In the genomic region with DNA sequence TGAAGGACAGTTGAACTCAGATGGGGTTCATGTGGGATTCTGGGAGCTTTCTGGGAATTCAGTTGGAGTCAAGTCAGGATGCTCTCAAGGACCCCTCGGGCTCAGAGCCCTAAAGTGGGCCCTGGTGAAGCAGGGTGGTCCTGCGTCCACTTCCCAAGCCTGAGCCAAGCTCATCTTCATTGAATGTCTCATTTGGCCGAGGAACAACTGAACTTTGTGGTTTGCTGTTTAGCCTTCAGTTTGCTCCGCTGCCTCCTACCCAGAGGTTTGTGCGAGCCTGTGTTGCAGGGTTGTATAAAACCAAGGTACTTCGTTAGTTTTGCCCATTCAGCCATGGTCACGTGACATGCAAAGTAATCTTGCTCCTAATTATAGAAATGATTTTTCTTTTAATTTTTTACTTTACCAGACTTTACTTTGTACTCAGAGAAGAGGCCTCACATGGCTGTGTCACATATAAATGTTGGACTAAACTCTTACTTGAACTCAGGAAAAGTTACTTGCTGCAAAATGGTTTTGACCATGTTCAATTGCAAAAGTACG, we compare ENCODE assay signal across 23 cellular contexts. TPM values are rescaled to one million over a fixed set of nuclear protein-coding genes. Genes with fewer than 3 reads are reported as not detected.
"Had no signal": no experiment of that assay in that cellular context is flagged by ENCODE, and none has a peak within 500 bp of the region (broad histone marks: within the 10 kb centered on the region; RNA-seq: fewer than 3 reads in every experiment).

No MANE protein-coding gene starts in this region.

- H3K27ac Mint-ChIP-seq: activated CD8-positive, alpha-beta T cell treated with anti-CD3 and anti-CD28 coated beads, Interleukin-2, amount 10 ng/mL, durations not matched to agents 7 days and 5 days; activated naive CD4-positive, alpha-beta T cell treated with anti-CD3 and anti-CD28 coated beads, Interleukin-2, amount 50 U/mL, for 24 hours; T-helper 1 cell treated with Interleukin-12 subunit alpha and Interleukin-12 subunit beta and Interleukin-4 antibody, amounts not matched to agents 30 μg/mL and 1 μg/mL, for 36 hours had no signal

- H3K9me3 Mint-ChIP-seq: activated naive CD4-positive, alpha-beta T cell treated with anti-CD3 and anti-CD28 coated beads, Interleukin-2, amount 50 U/mL, for 24 hours; T-helper 1 cell treated with Interleukin-12 subunit alpha and Interleukin-12 subunit beta and Interleukin-4 antibody, amounts not matched to agents 30 μg/mL and 1 μg/mL, for 36 hours had no signal

- H3K4me3 Mint-ChIP-seq: activated CD8-positive, alpha-beta T cell treated with anti-CD3 and anti-CD28 coated beads, Interleukin-2, amount 10 ng/mL, durations not matched to agents 7 days and 5 days; activated naive CD4-positive, alpha-beta T cell treated with anti-CD3 and anti-CD28 coated beads, Interleukin-2, amount 50 U/mL, for 24 hours; T-helper 1 cell treated with Interleukin-12 subunit alpha and Interleukin-12 subunit beta and Interleukin-4 antibody, amounts not matched to agents 30 μg/mL and 1 μg/mL, for 36 hours had no signal

- H3K36me3 Mint-ChIP-seq: activated naive CD4-positive, alpha-beta T cell treated with anti-CD3 and anti-CD28 coated beads, Interleukin-2, amount 50 U/mL, for 24 hours had no signal

- DNase-seq: activated CD4-positive, alpha-beta T cell treated with anti-CD3 and anti-CD28 coated beads for 48 hours; activated CD4-positive, alpha-beta T cell treated with anti-CD3 and anti-CD28 coated beads, Interleukin-2, amount 50 U/mL, for 4 hours; activated CD4-positive, CD25-positive, alpha-beta regulatory T cell treated with anti-CD3 and anti-CD28 coated beads, Interleukin-2, amount 50 U/mL, for 72 hours; activated CD8-positive, alpha-beta memory T cell treated with anti-CD3 and anti-CD28 coated beads, Interleukin-2, amount 50 U/mL, for 48 hours; activated CD8-positive, alpha-beta T cell treated with anti-CD3 and anti-CD28 coated beads, Interleukin-2, amount 10 ng/mL, durations not matched to agents 7 days and 5 days; activated T-cell treated with anti-CD3 and anti-CD28 coated beads, Interleukin-2, amount 50 U/mL, for 1 hour; aorta; central memory CD4-positive, alpha-beta T cell; KG1; NCI-H1092; NCI-H1417 treated with DMSO at 0.1 percent for 48 hours; NCI-H1694; NCI-H2029; NCI-H2107; NCI-H2171 treated with DMSO at 0.1 percent for 48 hours; NCI-H345; NCI-H510A; NCI-H526 treated with DMSO at 0.1 percent for 48 hours; PC-3; SHP77 had no signal

- ATAC-seq: activated CD8-positive, alpha-beta T cell treated with anti-CD3 and anti-CD28 coated beads, Interleukin-2, amount 10 ng/mL, durations not matched to agents 7 days and 5 days; PC-3 had no signal

- H3K4me1 Mint-ChIP-seq: activated naive CD4-positive, alpha-beta T cell treated with anti-CD3 and anti-CD28 coated beads, Interleukin-2, amount 50 U/mL, for 24 hours had no signal

RNA-seq across cellular contexts. Expression of a gene that starts 49.7 kb away (rescaled TPM):
- total RNA-seq: activated CD8-positive, alpha-beta T cell treated with anti-CD3 and anti-CD28 coated beads, Interleukin-2, amount 10 ng/mL, durations not matched to agents 7 days and 5 days; SK-MEL-5 had no signal
